8 cellular contexts compared by ENCODE assay signal in genomic region chr2:43226558-43226954, GRCh38.
A peak's percentile ranks its signal among the peaks of the same experiment; 100 is the strongest.
DNase-seq lines count a peak whose midpoint lies in the region; ATAC-seq and TF ChIP-seq lines count a peak whose summit lies in the region.

A gene with protein sequence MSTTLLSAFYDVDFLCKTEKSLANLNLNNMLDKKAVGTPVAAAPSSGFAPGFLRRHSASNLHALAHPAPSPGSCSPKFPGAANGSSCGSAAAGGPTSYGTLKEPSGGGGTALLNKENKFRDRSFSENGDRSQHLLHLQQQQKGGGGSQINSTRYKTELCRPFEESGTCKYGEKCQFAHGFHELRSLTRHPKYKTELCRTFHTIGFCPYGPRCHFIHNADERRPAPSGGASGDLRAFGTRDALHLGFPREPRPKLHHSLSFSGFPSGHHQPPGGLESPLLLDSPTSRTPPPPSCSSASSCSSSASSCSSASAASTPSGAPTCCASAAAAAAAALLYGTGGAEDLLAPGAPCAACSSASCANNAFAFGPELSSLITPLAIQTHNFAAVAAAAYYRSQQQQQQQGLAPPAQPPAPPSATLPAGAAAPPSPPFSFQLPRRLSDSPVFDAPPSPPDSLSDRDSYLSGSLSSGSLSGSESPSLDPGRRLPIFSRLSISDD (minus strand): TSS chr2:43226606. CDS start chr2:43226315, 291 bp downstream.

- peak within 1 kb of the TSS; percentile 76 for H3K4me3 ChIP-seq in AG09309 (ENCODE audit: control insufficient read depth, low read depth, low read length)
- peak within 1 kb of the TSS; percentile 84 to 87 for H3K4me3 ChIP-seq in cardiac fibroblast (replicated peaks in 1 of 2; ENCODE audit: low read depth in 2 of 2, low read length in 2 of 2)

- TF ChIP-seq CTCF in AG09309 (IDR thresholded peaks at IDR 0.05; ENCODE audit: control insufficient read depth, insufficient read depth, low read depth, low read length, missing control alignments) (peak; percentile 13), cardiac fibroblast (IDR thresholded peaks at IDR 0.05; ENCODE audit: low read depth, low read length) (no peak)

- peak; percentile 54 for ATAC-seq in GM19025 (IDR thresholded peaks at IDR 0.05; ENCODE audit: low read depth, unreplicated experiment)
- peak; percentile 45 for ATAC-seq in HG03196 (IDR thresholded peaks at IDR 0.05; ENCODE audit: unreplicated experiment)

- peak; percentile 73 for DNase-seq in AG09309 (ENCODE audit: low read depth)
- peak; percentile 80 for DNase-seq in NCI-H345 treated with DMSO at 0.1 percent for 48 hours (lab: John Stamatoyannopoulos, UW; ENCODE audit: unreplicated experiment)
- peak; percentile 85 to 95 (median 92) for DNase-seq in activated CD4-positive, CD25-positive, alpha-beta regulatory T cell (lab: John Stamatoyannopoulos, UW)
- DNase-seq in cardiac fibroblast (ENCODE audit: low read depth in 2 of 2): peak; percentile 96 to 99
- peak; percentile 96 for DNase-seq in iris pigment epithelial cell (ENCODE audit: low read depth)
- peak; percentile 92 to 94 for DNase-seq in stimulated activated CD4-positive, alpha-beta T cell treated with anti-CD3 and anti-CD28 coated beads, Interleukin-15, amount 100 ng/mL, for 1 hour (ENCODE audit: low read depth in 1 of 2, low spot score in 1 of 2)

Comparison
In these comparisons a context has a peak if more than half of its experiments do, and no peak if none do; other contexts are left out.
1. Peak in every context shown above with its lines: DNase-seq, ATAC-seq and H3K4me3 ChIP-seq.